1 cellular context compared by ENCODE assay signal in genomic region chr22:20987375-20987774, GRCh38.
TF ChIP-seq lines count a peak whose summit lies in the region.

No MANE protein-coding gene starts in this region.

TF ChIP-seq in K562, 482 proteins besides CTCF, POLR2A, EP300 and RAD21:
- TF ChIP-seq ETS2 (tag; IDR thresholded peaks at IDR 0.05; ENCODE audit: borderline replicate concordance, poor library complexity, severe bottlenecking) (no peak), PML (IDR thresholded peaks at IDR 0.05; ENCODE audit: low read length) (no peak), ATF6 (CRISPR knock-in tag; IDR thresholded peaks at IDR 0.05) (no peak), MLX (CRISPR knock-in tag; conservative IDR thresholded peaks at IDR 0.05) (0 out of 4 replicates have a peak, but pooled peaks of 1 of the 2 experiments have one; percentile 73), SETDB1 (IDR thresholded peaks at IDR 0.05; ENCODE audit: low read length) (peak; percentile 23), ZBTB33 (CRISPR knock-in tag; IDR thresholded peaks at IDR 0.05) (no peak), HMBOX1 (IDR thresholded peaks at IDR 0.05) (no peak), ARID4B (CRISPR knock-in tag; IDR thresholded peaks at IDR 0.05) (no peak), ZNF23 (CRISPR knock-in tag; IDR thresholded peaks at IDR 0.05) (no peak), ZNF79 (CRISPR knock-in tag; IDR thresholded peaks at IDR 0.05; ENCODE audit: low read depth) (no peak), SLC30A9 (CRISPR knock-in tag; IDR thresholded peaks at IDR 0.05) (no peak), HMGXB4 (CRISPR knock-in tag; IDR thresholded peaks at IDR 0.05) (peak; percentile 56; the same call in 1 of the 2 replicates), ZNF449 (CRISPR knock-in tag; IDR thresholded peaks at IDR 0.05) (no peak), PHF20 (IDR thresholded peaks at IDR 0.05; ENCODE audit: partially characterized antibody) (no peak), NR2F6 (CRISPR knock-in tag; IDR thresholded peaks at IDR 0.05) (no peak), PHF8 (IDR thresholded peaks at IDR 0.05; ENCODE audit: borderline replicate concordance, low read length) (no peak), CTCFL (IDR thresholded peaks at IDR 0.05; ENCODE audit: borderline replicate concordance, insufficient read depth, low read depth, low read length, poor library complexity, severe bottlenecking) (no peak), NFYB (IDR thresholded peaks at IDR 0.05; ENCODE audit: extremely low read depth, insufficient read length) (no peak), NKRF (IDR thresholded peaks at IDR 0.05; ENCODE audit: borderline replicate concordance) (no peak), TAF15 (IDR thresholded peaks at IDR 0.05; ENCODE audit: low read depth, low read length) (0 out of 2 replicates have a peak, but pooled peaks have one; percentile 55), E4F1 (CRISPR knock-in tag; IDR thresholded peaks at IDR 0.05; ENCODE audit: borderline replicate concordance) (no peak), THAP12 (CRISPR knock-in tag; IDR thresholded peaks at IDR 0.05) (peak; percentile 39; the same call in 1 of the 2 replicates)
